ENCODE assay signal across 31 cellular contexts in the genomic region with DNA sequence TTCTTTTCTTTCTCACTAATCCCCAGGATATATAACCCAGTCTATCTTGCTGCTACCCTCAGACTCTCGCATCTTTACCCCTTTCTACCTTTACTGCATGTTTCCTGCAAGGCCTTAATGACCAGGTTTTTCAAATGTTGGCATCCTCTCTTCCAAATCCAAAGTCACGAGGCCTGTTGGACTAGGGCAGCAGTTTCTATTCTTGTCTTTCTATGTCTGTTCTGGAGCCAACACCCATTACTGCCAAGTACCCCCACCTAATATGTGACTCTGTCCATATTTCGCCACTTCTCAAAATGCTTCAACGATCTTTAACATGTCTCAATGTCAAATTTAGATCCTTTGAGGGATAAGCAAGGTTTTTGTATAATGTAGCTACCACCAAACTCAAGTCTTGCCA.
DNase-seq lines count a peak whose midpoint lies in the region; ATAC-seq and TF ChIP-seq lines count a peak whose summit lies in the region.
"Had no signal": no experiment of that assay in that cellular context is flagged by ENCODE, and none has a peak within 500 bp of the region (broad histone marks: within the 10 kb centered on the region; RNA-seq: fewer than 3 reads in every experiment).

No MANE protein-coding gene starts in this region.

- ATAC-seq in Right ventricle myocardium superior (ENCODE audit: poor library complexity): peak; percentile 68
- peak; percentile 59 to 64 (median 60) for ATAC-seq in heart left ventricle
- ATAC-seq in left ventricle myocardium superior: peak; percentile 63
- ATAC-seq in right cardiac atrium: no peak
- ATAC-seq: A549; CD8-positive, alpha-beta T cell had no signal

- TF ChIP-seq POLR2A in heart left ventricle (IDR thresholded peaks at IDR 0.05): no peak

- H3K27ac ChIP-seq in heart left ventricle: no peak overlapping the region
- no peak overlapping the region for H3K27ac ChIP-seq in left ventricle myocardium inferior (replicated peaks)
- no peak overlapping the region for H3K27ac ChIP-seq in right cardiac atrium (ENCODE audit: low read length)
- H3K27ac ChIP-seq: 22Rv1; A549; BLaER1; BLaER1 treated with 17β-estradiol and CSF1 and Interleukin-3, amounts not matched to agents 10 nM and 100 nM; C4-2B had no signal

- intact Hi-C loops in Right ventricle myocardium superior (cut with DNase I) (no loop called here), cardiac septum (cut with DNase I) (no loop called here), heart left ventricle (cut with DNase I) (no loop called here), left ventricle myocardium inferior (cut with micrococcal nuclease) (no loop called here), left ventricle myocardium superior (cut with micrococcal nuclease) (no loop called here), right cardiac atrium (cut with DNase I) (no loop called here)

- peaks cover 0 to 4% (median 0%) of the 10 kb centered on the region in 12 donors for H3K9me3 ChIP-seq in heart left ventricle
- peaks cover 8% of the 10 kb centered on the region for H3K9me3 ChIP-seq in left ventricle myocardium inferior (replicated peaks)
- no peaks in the 10 kb centered on the region for H3K9me3 ChIP-seq in right cardiac atrium (ENCODE audit: control insufficient read depth, low read length)
- H3K9me3 ChIP-seq: BE2C; BLaER1; BLaER1 treated with 17β-estradiol and CSF1 and Interleukin-3, amounts not matched to agents 10 nM and 100 nM had no signal

- 48 to 65% (median 54%) methylated on average over 4 of the region's 4 CpGs for WGBS in heart left ventricle, 4 donors
- 69% methylated on average over 4 of the region's 4 CpGs for WGBS in right cardiac atrium

- no peaks in the 10 kb centered on the region for H3K36me3 ChIP-seq in heart left ventricle
- H3K36me3 ChIP-seq in left ventricle myocardium inferior: no peaks in the 10 kb centered on the region
- H3K36me3 ChIP-seq: BE2C; BLaER1; BLaER1 treated with 17β-estradiol and CSF1 and Interleukin-3, amounts not matched to agents 10 nM and 100 nM had no signal

- no peak for DNase-seq in Right ventricle myocardium superior
- DNase-seq in cardiac septum (ENCODE audit: low spot score): no peak
- DNase-seq in heart left ventricle: no peak
- DNase-seq in left ventricle myocardium inferior: no peak
- DNase-seq in left ventricle myocardium superior: no peak
- DNase-seq in right cardiac atrium: no peak
- DNase-seq: 8988T; ACHN; AML-193; BE2C; C1 segment of cervical spinal cord; Caco-2; Calu3; CD4-positive, alpha-beta memory T cell; CD4-positive, alpha-beta T cell; CD4-positive, CD25-positive, alpha-beta regulatory T cell; CD8-positive, alpha-beta memory T cell; CD8-positive, alpha-beta T cell; COR-L47; DMS 273 treated with DMSO at 0.1 percent for 48 hours; DMS153; DMS53; DMS79; DMS79 treated with DMSO at 0.1 percent for 48 hours; DND-41; EL had no signal

- H3K4me3 ChIP-seq in heart left ventricle: no peak overlapping the region
- H3K4me3 ChIP-seq in left ventricle myocardium inferior: no peak overlapping the region
- H3K4me3 ChIP-seq in right cardiac atrium (ENCODE audit: low read length): no peak overlapping the region
- H3K4me3 ChIP-seq: A549; BLaER1; BLaER1 treated with 17β-estradiol and CSF1 and Interleukin-3, amounts not matched to agents 10 nM and 100 nM had no signal

- H3K27me3 ChIP-seq in heart left ventricle (no peaks in the 10 kb centered on the region), left ventricle myocardium inferior (ENCODE audit: low read depth) (no peaks in the 10 kb centered on the region), right cardiac atrium (ENCODE audit: control insufficient read depth, insufficient read depth) (no peaks in the 10 kb centered on the region)
- H3K27me3 ChIP-seq: BE2C; BLaER1; BLaER1 treated with 17β-estradiol and CSF1 and Interleukin-3, amounts not matched to agents 10 nM and 100 nM had no signal

- TF ChIP-seq CTCF in heart left ventricle (IDR thresholded peaks at IDR 0.05): no peak
- TF ChIP-seq CTCF in left ventricle myocardium inferior (IDR thresholded peaks at IDR 0.05; ENCODE audit: borderline replicate concordance): no peak

- H3K4me1 ChIP-seq in heart left ventricle: peaks cover 0 to 17% (median 0%) of the 10 kb centered on the region in 12 donors
- H3K4me1 ChIP-seq in left ventricle myocardium inferior: peaks cover 24% of the 10 kb centered on the region
- H3K4me1 ChIP-seq in right cardiac atrium (ENCODE audit: control insufficient read depth, insufficient read depth, low read length): no peaks in the 10 kb centered on the region
- H3K4me1 ChIP-seq: A549; BE2C; BLaER1; BLaER1 treated with 17β-estradiol and CSF1 and Interleukin-3, amounts not matched to agents 10 nM and 100 nM; Caco-2 had no signal

Comparison
In these comparisons a context has a peak if more than half of its experiments do, and no peak if none do; other contexts are left out.
1. ATAC-seq: peak in Right ventricle myocardium superior (single experiment), heart left ventricle (4 of 4) and left ventricle myocardium superior (single experiment); none in right cardiac atrium (0 of 2).